ENCODE assay signal across 8 cellular contexts in genomic region chr10:27746364-27747095, GRCh38. TPM values are rescaled to one million over a fixed set of nuclear protein-coding genes. Genes with fewer than 3 reads are reported as not detected.
DNase-seq lines count a peak whose midpoint lies in the region; ATAC-seq and TF ChIP-seq lines count a peak whose summit lies in the region.

No MANE protein-coding gene starts in this region.

- peaks cover 30% of the 10 kb centered on the region for H3K4me1 Mint-ChIP-seq in activated CD8-positive, alpha-beta T cell treated with anti-CD3 and anti-CD28 coated beads for 36 hours (ENCODE audit: low read depth)
- H3K4me1 Mint-ChIP-seq in Caco-2 (ENCODE audit: low read depth, unreplicated experiment): peaks cover 5% of the 10 kb centered on the region

- no peaks in the 10 kb centered on the region for H3K27me3 ChIP-seq in right cardiac atrium (ENCODE audit: control insufficient read depth, insufficient read depth)
- peaks cover 97% of the 10 kb centered on the region for H3K27me3 ChIP-seq in smooth muscle cell (ENCODE audit: low read depth)
- peaks cover 11% of the 10 kb centered on the region for H3K27me3 ChIP-seq in Caco-2 (replicated peaks; ENCODE audit: control insufficient read depth, insufficient read depth, low read length)

- 6% methylated on average over 25 of the region's 25 CpGs for WGBS in right cardiac atrium
- 5% methylated on average over 25 of the region's 25 CpGs for WGBS in smooth muscle cell (ENCODE audit: low lambda C conversion rate)

- no peak for TF ChIP-seq CTCF in activated CD8-positive, alpha-beta T cell treated with anti-CD3 and anti-CD28 coated beads for 36 hours (IDR thresholded peaks at IDR 0.05)
- no peak for TF ChIP-seq CTCF in smooth muscle cell (IDR thresholded peaks at IDR 0.05; ENCODE audit: borderline replicate concordance, insufficient read depth, poor library complexity, severe bottlenecking)
- no peak for TF ChIP-seq CTCF in Caco-2 (IDR thresholded peaks at IDR 0.05; ENCODE audit: insufficient read depth in 1 of 2, low read depth in 1 of 2, low read length in 1 of 2, severe bottlenecking in 1 of 2, unreplicated experiment in 1 of 2)

- H3F3A ChIP-seq in smooth muscle cell (ENCODE audit: low read depth): no peaks in the 10 kb centered on the region

- no TSS peak for BruUV-seq in Caco-2 (replicated peaks; lab: Mats Ljungman, UMichigan)

- in situ Hi-C loops in ACHN (cut with HindIII; ENCODE audit: low pct_ligation_motif_present, low pct_unique_long_range_greater_than_20kb, low sequenced_read_pairs): no loop called here

- H2AFZ ChIP-seq in smooth muscle cell (ENCODE audit: low read depth): no peak overlapping the region

- H3K4me3 ChIP-seq in right cardiac atrium (ENCODE audit: low read length): peak overlapping the region; percentile 39
- H3K4me3 ChIP-seq in smooth muscle cell: peak overlapping the region; percentile 44
- no peak overlapping the region for H3K4me3 ChIP-seq in Caco-2 (ENCODE audit: low read depth, low read length)

- POLR2A ChIA-PET in activated CD8-positive, alpha-beta T cell treated with anti-CD3 and anti-CD28 coated beads for 36 hours (lab: Charles Lee): interaction anchor here (0.8 to 0.9 kb wide), 2 partner anchors 20 to 168 kb away, joined by 3 read pairs; no protein-coding TSS in a partner anchor
- POLR2A ChIA-PET in Caco-2 (lab: Charles Lee): no interaction called here

- H3K27me3 Mint-ChIP-seq in activated CD8-positive, alpha-beta T cell treated with anti-CD3 and anti-CD28 coated beads for 36 hours: peaks cover 51% of the 10 kb centered on the region
- H3K27me3 Mint-ChIP-seq in Caco-2 (ENCODE audit: insufficient read depth, unreplicated experiment): peaks cover 41% of the 10 kb centered on the region

- H3K9ac ChIP-seq in ES-I3 (ENCODE audit: low read depth, low read length) (peak overlapping the region; percentile 80), smooth muscle cell (ENCODE audit: low read depth) (no peak overlapping the region)

- H3K27ac ChIP-seq in right cardiac atrium (ENCODE audit: low read length): no peak overlapping the region
- no peak overlapping the region for H3K27ac ChIP-seq in smooth muscle cell (ENCODE audit: low read depth)

- H3K4me1 ChIP-seq in ES-I3 (ENCODE audit: insufficient read depth, low read length) (no peaks in the 10 kb centered on the region), right cardiac atrium (ENCODE audit: control insufficient read depth, insufficient read depth, low read length) (no peaks in the 10 kb centered on the region), smooth muscle cell (ENCODE audit: low read depth) (peaks cover 20% of the 10 kb centered on the region), Caco-2 (peaks cover 25% of the 10 kb centered on the region)

- no peaks in the 10 kb centered on the region for H4K20me1 ChIP-seq in smooth muscle cell (ENCODE audit: low read depth)

- no peaks in the 10 kb centered on the region for H3K79me2 ChIP-seq in smooth muscle cell (ENCODE audit: low read depth)

- no peak overlapping the region for H3K27ac Mint-ChIP-seq in activated CD8-positive, alpha-beta T cell treated with anti-CD3 and anti-CD28 coated beads for 36 hours
- H3K27ac Mint-ChIP-seq in Caco-2 (ENCODE audit: unreplicated experiment): no peak overlapping the region

- ATAC-seq in activated CD8-positive, alpha-beta T cell treated with anti-CD3 and anti-CD28 coated beads for 36 hours: no peak
- no peak for ATAC-seq in right cardiac atrium

- peak; percentile 61 for DNase-seq in activated CD8-positive, alpha-beta T cell treated with anti-CD3 and anti-CD28 coated beads for 36 hours
- DNase-seq in right cardiac atrium (peak in 1 of 3 donors; percentile 27), smooth muscle cell (lab: John Stamatoyannopoulos, UW; ENCODE audit: unreplicated experiment) (no peak), NCI-H526 (lab: John Stamatoyannopoulos, UW) (no peak), amniotic stem cell (lab: John Stamatoyannopoulos, UW) (no peak), Caco-2 (no peak), ACHN (no peak)

- no peaks in the 10 kb centered on the region for H3K36me3 ChIP-seq in ES-I3 (ENCODE audit: insufficient read depth, low read length)
- H3K36me3 ChIP-seq in smooth muscle cell (ENCODE audit: low read depth): no peaks in the 10 kb centered on the region
- no peaks in the 10 kb centered on the region for H3K36me3 ChIP-seq in Caco-2 (ENCODE audit: control insufficient read depth, insufficient read depth, low read length)

- CTCF ChIA-PET in activated CD8-positive, alpha-beta T cell treated with anti-CD3 and anti-CD28 coated beads for 36 hours (lab: Charles Lee): interaction anchor here (0.5 to 1.3 kb wide), 4 partner anchors 13 to 988 kb away, joined by 3 to 4 read pairs (median 3); no protein-coding TSS in a partner anchor
- CTCF ChIA-PET in Caco-2 (lab: Charles Lee): no interaction called here

- H3K36me3 Mint-ChIP-seq in activated CD8-positive, alpha-beta T cell treated with anti-CD3 and anti-CD28 coated beads for 36 hours (ENCODE audit: low read depth): no peaks in the 10 kb centered on the region
- H3K36me3 Mint-ChIP-seq in Caco-2 (ENCODE audit: insufficient read depth, unreplicated experiment): no peaks in the 10 kb centered on the region

- intact Hi-C loops in activated CD8-positive, alpha-beta T cell treated with anti-CD3 and anti-CD28 coated beads for 36 hours (cut with micrococcal nuclease): loop anchor here (10.0 kb wide), 2 partner anchors 498 to 638 kb away; no protein-coding TSS in a partner anchor
- intact Hi-C loops in right cardiac atrium (cut with DNase I) (loop anchor here in 1 of 4 donors (10.0 kb wide), 1 partner anchor 438 kb away; no protein-coding TSS in a partner anchor), Caco-2 (cut with micrococcal nuclease; ENCODE audit: unreplicated experiment) (no loop called here)

- H3K4me3 Mint-ChIP-seq in activated CD8-positive, alpha-beta T cell treated with anti-CD3 and anti-CD28 coated beads for 36 hours: peak overlapping the region; percentile 55
- no peak overlapping the region for H3K4me3 Mint-ChIP-seq in Caco-2 (ENCODE audit: unreplicated experiment)

- no peaks in the 10 kb centered on the region for H3K9me3 Mint-ChIP-seq in activated CD8-positive, alpha-beta T cell treated with anti-CD3 and anti-CD28 coated beads for 36 hours
- H3K9me3 Mint-ChIP-seq in Caco-2 (ENCODE audit: unreplicated experiment): no peaks in the 10 kb centered on the region

- peak overlapping the region; percentile 90 for H3K4me2 ChIP-seq in smooth muscle cell

- H3K9me3 ChIP-seq in ES-I3 (ENCODE audit: control insufficient read depth, insufficient read depth, low read length) (no peaks in the 10 kb centered on the region), right cardiac atrium (ENCODE audit: control insufficient read depth, low read length) (no peaks in the 10 kb centered on the region), smooth muscle cell (replicated peaks; ENCODE audit: low read depth) (no peaks in the 10 kb centered on the region), Caco-2 (no peaks in the 10 kb centered on the region)

RNA-seq across cellular contexts. Expression of gene MKX, which starts 0.9 kb away (rescaled TPM):
- 1 to 10 TPM in 1 of 2 experiments, under 1 TPM in 1; 0.81 to 1.1 TPM for total RNA-seq in activated CD8-positive, alpha-beta T cell treated with anti-CD3 and anti-CD28 coated beads for 36 hours
- total RNA-seq in right cardiac atrium (under 1 TPM; 0.15 to 0.47 (median 0.26) TPM), smooth muscle cell (0.04 and 0.09 TPM in 2 replicates), Caco-2 (2022) (0.64 and 0.65 TPM in 2 replicates)
- polyA plus RNA-seq in right cardiac atrium (0.18 TPM), smooth muscle cell (not detected in 2 replicates)
